ENCODE assay signal across 8 cellular contexts in the genomic region with DNA sequence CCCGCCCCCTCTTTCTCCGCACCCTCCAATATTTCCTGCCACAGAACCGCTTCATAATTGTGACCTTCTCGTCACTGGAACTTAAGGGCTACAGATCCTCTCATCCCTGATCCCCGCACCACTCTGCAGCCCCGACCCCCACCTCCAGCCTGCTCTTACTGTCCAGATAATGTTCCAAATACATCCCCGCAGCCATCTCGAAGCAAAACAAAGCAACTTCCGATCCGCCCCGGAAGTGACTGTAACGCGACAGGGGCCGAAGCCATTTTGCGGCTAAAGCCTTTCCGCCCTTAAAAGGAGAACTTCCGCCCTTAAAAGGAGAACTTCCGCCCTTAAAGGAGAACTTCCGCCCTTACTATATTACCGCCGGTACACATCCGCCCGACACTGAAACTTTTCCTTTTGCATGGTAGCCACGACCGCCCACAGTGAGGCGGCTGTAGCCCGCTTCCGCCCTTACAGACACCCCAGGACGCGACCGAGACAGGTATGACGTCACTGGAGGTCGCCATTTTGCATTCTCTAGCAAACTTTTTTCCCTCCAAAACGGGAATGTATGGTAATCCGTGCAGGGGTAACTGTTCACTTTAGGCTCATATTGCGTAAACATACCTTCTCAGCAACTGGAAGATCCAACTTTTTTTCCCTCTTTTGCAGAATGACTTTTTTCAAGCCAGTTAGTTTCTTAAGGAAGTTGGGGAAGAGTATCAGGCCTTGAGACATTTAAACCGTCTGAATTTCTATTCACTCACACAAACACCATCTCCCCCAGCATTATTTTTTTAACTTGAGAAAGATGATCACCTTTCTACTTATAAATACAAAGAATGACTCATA. TPM values are rescaled to one million over a fixed set of nuclear protein-coding genes. Genes with fewer than 3 reads are reported as not detected.
DNase-seq lines count a peak whose midpoint lies in the region; ATAC-seq, FAIRE-seq and TF ChIP-seq lines count a peak whose summit lies in the region.

A gene (minus strand): TSS at position 214 of the 837 bp plus-strand sequence. CDS start 18 bp downstream, at position 196.

- peak in 1 of 5 experiments; percentile 29 for TF ChIP-seq CTCF in transverse colon (IDR thresholded peaks at IDR 0.05)

- H3K4me1 ChIP-seq in trophoblast cell (ENCODE audit: control insufficient read depth in 1 of 2, insufficient read depth in 2 of 2, low read length in 2 of 2): no peaks in the 10 kb centered on the region
- peaks cover 8 to 14% (median 9%) of the 10 kb centered on the region in 4 donors for H3K4me1 ChIP-seq in transverse colon

- peak within 1 kb of the TSS; percentile 63 for H2AK5ac ChIP-seq in trophoblast cell (ENCODE audit: low read length)

- H4K8ac ChIP-seq in trophoblast cell (ENCODE audit: low read depth, low read length): peak within 1 kb of the TSS; percentile 97

- peak within 1 kb of the TSS; percentile 93 for H3K4me2 ChIP-seq in trophoblast cell (ENCODE audit: low read length)

- H3K9ac ChIP-seq in trophoblast cell (ENCODE audit: low read length): peak within 1 kb of the TSS; percentile 84

- in situ Hi-C loops in transverse colon (cut with MboI; ENCODE audit: low pct_ligation_motif_present in 1 of 4, low pct_unique_long_range_greater_than_20kb in 1 of 4, low sequenced_read_pairs in 3 of 4): no loop called here

- H3K79me2 ChIP-seq in trophoblast cell (ENCODE audit: control insufficient read depth, insufficient read depth, low read length, poor library complexity): peaks cover 3% of the 10 kb centered on the region

- peak within 1 kb of the TSS; percentile 34 for H3K4ac ChIP-seq in trophoblast cell (ENCODE audit: low read depth, low read length)

- DNase-seq in GM12891 (ENCODE audit: insufficient read length, low spot score) (peak; percentile 93), NCI-H1436 treated with DMSO at 0.1 percent for 48 hours (lab: John Stamatoyannopoulos, UW) (peak; percentile 98), T-cell (peak; percentile 80 to 99 (median 97)), cardiac septum (ENCODE audit: low spot score) (peak; percentile 99), trophoblast cell (peak; percentile 100), transverse colon (peak; percentile 98)

- TF ChIP-seq EP300 in transverse colon (IDR thresholded peaks at IDR 0.05; ENCODE audit: low read depth): peak; percentile 25

- 2% methylated on average over 34 to 37 of the region's 37 CpGs for WGBS in adipose tissue, 3 donors
- WGBS in trophoblast cell (ENCODE audit: extremely low coverage, insufficient coverage, insufficient read length): no CpG with 5 or more reads among the region's 37 CpGs
- 3 to 8% methylated on average over 9 to 37 of the region's 37 CpGs for WGBS in transverse colon (ENCODE audit: low coverage in 1 of 2), 2 donors

- H2BK5ac ChIP-seq in trophoblast cell (ENCODE audit: low read depth, low read length, poor library complexity): no peak within 1 kb of the TSS

- H3K4me3 ChIP-seq in trophoblast cell (ENCODE audit: low read depth, low read length) (peak within 1 kb of the TSS; percentile 85), transverse colon (peak within 1 kb of the TSS; percentile 23 to 72 (median 54))

- H3K27me3 Mint-ChIP-seq in T-cell: no peaks in the 10 kb centered on the region

- H3K9me3 Mint-ChIP-seq in T-cell: peaks cover 0 to 2% (median 0%) of the 10 kb centered on the region in 3 donors

- no peak within 1 kb of the TSS for H2BK12ac ChIP-seq in trophoblast cell (ENCODE audit: low read length)

- no peaks in the 10 kb centered on the region for H3K27me3 ChIP-seq in trophoblast cell (ENCODE audit: insufficient read depth, low read length)
- H3K27me3 ChIP-seq in transverse colon: no peaks in the 10 kb centered on the region

- H3K27ac Mint-ChIP-seq in T-cell: peak within 1 kb of the TSS; percentile 93 to 98

- TF ChIP-seq POLR2A in GM12891 (IDR thresholded peaks at IDR 0.05; ENCODE audit: low read depth, low read length) (0 out of 2 replicates have a peak, but pooled peaks have one; percentile 33), transverse colon (IDR thresholded peaks at IDR 0.05) (peak; percentile 46)

- no peak within 1 kb of the TSS for H3K23ac ChIP-seq in trophoblast cell (ENCODE audit: low read length)

- POLR2A ChIA-PET in T-cell (lab: Charles Lee): interaction anchor here (0.7 to 1.3 kb wide), 2 partner anchors 26 to 27 kb away, joined by 3 to 12 read pairs; a partner anchor contains a TSS

- H3K36me3 ChIP-seq in trophoblast cell (ENCODE audit: control insufficient read depth in 1 of 2, insufficient read depth in 2 of 2, low read length in 2 of 2) (peaks cover 11 to 16% of the 10 kb centered on the region in 2 experiments), transverse colon (peaks cover 0 to 11% (median 4%) of the 10 kb centered on the region in 4 donors)

- ATAC-seq in HG02840 (IDR thresholded peaks at IDR 0.05; ENCODE audit: low FRiP score, unreplicated experiment): peak; percentile 98
- ATAC-seq in T-cell (replicated peaks in 1 of 4): peak; percentile 98 to 99 (median 99)

- no peaks in the 10 kb centered on the region for H3K9me3 ChIP-seq in trophoblast cell (ENCODE audit: insufficient read depth, low read depth, low read length)
- no peaks in the 10 kb centered on the region for H3K9me3 ChIP-seq in transverse colon

- H2AFZ ChIP-seq in trophoblast cell (ENCODE audit: insufficient read depth, low read length, poor library complexity): peak within 1 kb of the TSS; percentile 86

- H4K91ac ChIP-seq in trophoblast cell (ENCODE audit: low read depth, low read length): peak within 1 kb of the TSS; percentile 74

- H3K14ac ChIP-seq in trophoblast cell (ENCODE audit: low read length): peak within 1 kb of the TSS; percentile 62

- intact Hi-C loops in cardiac septum (cut with DNase I): loop anchor here (1.0 to 5.0 kb wide), 3 partner anchors 26 to 60 kb away; a partner anchor contains a TSS
- intact Hi-C loops in transverse colon (cut with DNase I; ENCODE audit: low total_unique reads): loop anchor here (10.0 kb wide), 1 partner anchor 48 kb away; no protein-coding TSS in a partner anchor

- H3K36me3 Mint-ChIP-seq in T-cell: peaks cover 20% of the 10 kb centered on the region

- H3K27ac ChIP-seq in adipose tissue (ENCODE audit: low read depth, low read length) (no peak within 1 kb of the TSS), trophoblast cell (ENCODE audit: low read depth, low read length) (peak within 1 kb of the TSS; percentile 46), transverse colon (peak within 1 kb of the TSS; percentile 77 to 88 (median 84))

- peak within 1 kb of the TSS; percentile 44 for H2BK120ac ChIP-seq in trophoblast cell (ENCODE audit: insufficient read depth, low read length, poor library complexity)

- H3K79me1 ChIP-seq in trophoblast cell (ENCODE audit: low read length): peaks cover 5% of the 10 kb centered on the region

- peak within 1 kb of the TSS; percentile 92 for H4K12ac ChIP-seq in trophoblast cell (ENCODE audit: low read depth, low read length)

- peak; percentile 98 for FAIRE-seq in GM12891 (lab: Jason Lieb, UNC)

- H3K4me1 Mint-ChIP-seq in T-cell: peaks cover 36 to 40% (median 38%) of the 10 kb centered on the region in 3 donors

- peak within 1 kb of the TSS; percentile 91 to 93 (median 91) for H3K4me3 Mint-ChIP-seq in T-cell

- H3K18ac ChIP-seq in trophoblast cell (ENCODE audit: low read length): peak within 1 kb of the TSS; percentile 57

- CTCF ChIA-PET in T-cell (lab: Charles Lee): interaction anchor here (0.6 to 1.3 kb wide), 7 partner anchors 10 to 203 kb away, joined by 3 to 12 read pairs (median 3); a partner anchor contains a TSS

TF ChIP-seq in GM12891, 5 proteins besides CTCF, POLR2A, EP300 and RAD21:
- TF ChIP-seq TAF1 (IDR thresholded peaks at IDR 0.05; ENCODE audit: low read depth, low read length) (peak; percentile 52; the same call in 1 of the 2 replicates), PAX5 (IDR thresholded peaks at IDR 0.05; ENCODE audit: insufficient read depth, low read length, severe bottlenecking) (no peak), POLR2AphosphoS5 (IDR thresholded peaks at IDR 0.05; ENCODE audit: low read depth, low read length) (peak; percentile 45; the same call in 1 of the 2 replicates), POU2F2 (IDR thresholded peaks at IDR 0.05; ENCODE audit: low read depth, low read length) (peak; percentile 59), SPI1 (IDR thresholded peaks at IDR 0.05; ENCODE audit: low read depth, low read length) (peak; percentile 52; the same call in 1 of the 2 replicates)

RNA-seq across cellular contexts. Expression of the gene that starts here (rescaled TPM):
- polyA plus RNA-seq in GM12891 (2012; ENCODE audit: low read depth, missing spikeins): 35.4 TPM
- total RNA-seq in T-cell: 10 to 100 TPM; 34.0 to 71.3 (median 64.5) TPM
- polyA plus RNA-seq in adipose tissue: 10 to 100 TPM; 23.2 to 28.7 (median 25.2) TPM
- total RNA-seq in cardiac septum: 20.6 TPM
- polyA plus RNA-seq in trophoblast cell (2013): 29.6 and 33.0 TPM in 2 replicates
- 100 to 1,000 TPM in 1 of 4 donors, 10 to 100 TPM in 3; 41.8 to 165 (median 56.6) TPM for total RNA-seq in transverse colon
